Comparison of ENCODE assay signal across 23 cellular contexts in the genomic region with DNA sequence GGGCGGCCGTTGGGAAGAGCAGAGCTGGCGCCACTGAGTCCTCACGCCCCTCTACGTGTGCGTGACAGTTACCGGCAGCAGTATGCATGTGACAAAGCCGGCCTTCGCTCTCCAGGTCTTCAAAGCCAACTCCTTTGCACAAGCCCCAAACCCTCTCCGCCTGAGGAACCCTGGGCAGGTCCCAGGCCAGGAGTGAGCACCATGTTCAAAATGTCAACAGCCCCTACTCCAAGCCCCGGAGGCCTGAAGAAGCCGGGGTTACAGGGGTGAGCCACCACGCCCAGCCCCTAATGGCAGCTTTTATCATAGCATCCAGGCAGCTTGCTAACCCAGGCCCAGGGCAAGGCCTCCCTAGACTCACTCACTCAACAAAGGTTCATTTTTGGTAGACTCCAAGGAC.
A peak's percentile ranks its signal among the peaks of the same experiment; 100 is the strongest.
DNase-seq lines count a peak whose midpoint lies in the region; ATAC-seq and TF ChIP-seq lines count a peak whose summit lies in the region.
"Had no signal": no experiment of that assay in that cellular context is flagged by ENCODE, and none has a peak within 500 bp of the region (broad histone marks: within the 10 kb centered on the region; RNA-seq: fewer than 3 reads in every experiment).

No MANE protein-coding gene starts in this region.

- H3K4me2 ChIP-seq in BLaER1, result peak overlapping the region; percentile 69
- H3K4me2 ChIP-seq: smooth muscle cell had no signal

- TF ChIP-seq CTCF in brain microvascular endothelial cell (IDR thresholded peaks at IDR 0.05; ENCODE audit: low read depth, low read length, missing control alignments) (peak; percentile 28), coronary artery (IDR thresholded peaks at IDR 0.05) (no peak)

- H3K27me3 ChIP-seq in BLaER1 (no peaks in the 10 kb centered on the region), H7 (ENCODE audit: control insufficient read depth, insufficient read depth, low read length) (no peaks in the 10 kb centered on the region), brain microvascular endothelial cell (replicated peaks) (no peaks in the 10 kb centered on the region)
- H3K27me3 ChIP-seq: ascending aorta, testis had no signal

- peaks cover 76% of the 10 kb centered on the region for H3K4me1 ChIP-seq in BLaER1
- H3K4me1 ChIP-seq: ascending aorta, testis had no signal

- H3K9ac ChIP-seq in BLaER1, result peak overlapping the region; percentile 40; the same call in 1 of the 2 replicates

- in situ Hi-C loops in brain microvascular endothelial cell (cut with HindIII; ENCODE audit: low pct_ligation_motif_present, low sequenced_read_pairs), result no loop called here

- H3K36me3 ChIP-seq in BLaER1 (no peaks in the 10 kb centered on the region), H7 (replicated peaks; ENCODE audit: control insufficient read depth, insufficient read depth, low read length) (no peaks in the 10 kb centered on the region), brain microvascular endothelial cell (replicated peaks) (no peaks in the 10 kb centered on the region)
- H3K36me3 ChIP-seq: ascending aorta had no signal

- H4K20me1 ChIP-seq in BLaER1, result no peaks in the 10 kb centered on the region

- no peak for ATAC-seq in GM21390 (IDR thresholded peaks at IDR 0.05; ENCODE audit: unreplicated experiment)
- ATAC-seq: left cardiac atrium; stimulated activated memory B cell treated with anti-CD40 and anti-IgM and Interleukin-4, amounts not matched to agents 10 μg/mL and 1 μg/mL and 100 μg/mL, for 72 hours had no signal

- H3K4me3 ChIP-seq in BLaER1 (no peak overlapping the region), H7 (ENCODE audit: insufficient read depth, low read depth, low read length) (no peak overlapping the region), brain microvascular endothelial cell (ENCODE audit: low read depth, low read length) (no peak overlapping the region), coronary artery (no peak overlapping the region)
- H3K4me3 ChIP-seq: ascending aorta, smooth muscle cell, testis had no signal

- H3K27ac ChIP-seq in BLaER1, result peak overlapping the region; percentile 68
- H3K27ac ChIP-seq in brain microvascular endothelial cell, result no peak overlapping the region
- H3K27ac ChIP-seq in coronary artery, result no peak overlapping the region
- H3K27ac ChIP-seq: ascending aorta, C4-2B, epithelial cell of prostate, testis had no signal

- H3K9me3 ChIP-seq in BLaER1, result no peaks in the 10 kb centered on the region
- H3K9me3 ChIP-seq: ascending aorta, testis had no signal

- DNase-seq in H7, result peak; percentile 75
- DNase-seq in brain microvascular endothelial cell, result no peak
- DNase-seq in mesenteric fat pad (ENCODE audit: low spot score), result peak; percentile 71
- no peak for DNase-seq in NCI-H82 treated with DMSO at 0.1 percent for 48 hours (lab: John Stamatoyannopoulos, UW; ENCODE audit: unreplicated experiment)
- DNase-seq in NCI-H2029 treated with DMSO at 0.1 percent for 48 hours (lab: John Stamatoyannopoulos, UW), result no peak
- no peak for DNase-seq in coronary artery (ENCODE audit: low spot score)
- DNase-seq: activated B cell treated with CpG ODN at 0.5 μM for 24 hours; activated CD4-positive, alpha-beta T cell treated with anti-CD3 and anti-CD28 coated beads, Interleukin-2, amount 50 U/mL, for 4 hours; activated CD8-positive, alpha-beta memory T cell treated with anti-CD3 and anti-CD28 coated beads, Interleukin-2, amount 50 U/mL, for 4 hours; activated naive CD8-positive, alpha-beta T cell treated with anti-CD3 and anti-CD28 coated beads for 36 hours; left cardiac atrium; NCI-H1092 treated with DMSO at 0.1 percent for 48 hours; NCI-H2029; NCI-H2227 treated with DMSO at 0.1 percent for 48 hours; T-helper 9 cell; testis had no signal

Comparison
In these comparisons a context has a peak if more than half of its experiments do, and no peak if none do; other contexts are left out.
1. DNase-seq: peak in H7 (single experiment) and mesenteric fat pad (single experiment); none in brain microvascular endothelial cell (single experiment), NCI-H82 treated with DMSO at 0.1 percent for 48 hours (single experiment), NCI-H2029 treated with DMSO at 0.1 percent for 48 hours (single experiment) and coronary artery (single experiment).